10 cellular contexts compared by ENCODE assay signal in genomic region chr3:87793322-87793877, GRCh38. TPM values are rescaled to one million over a fixed set of nuclear protein-coding genes. Genes with fewer than 3 reads are reported as not detected.
A peak's percentile ranks its signal among the peaks of the same experiment; 100 is the strongest.
DNase-seq lines count a peak whose midpoint lies in the region; ATAC-seq, FAIRE-seq and TF ChIP-seq lines count a peak whose summit lies in the region.
"Had no signal": no experiment of that assay in that cellular context is flagged by ENCODE, and none has a peak within 500 bp of the region (broad histone marks: within the 10 kb centered on the region; RNA-seq: fewer than 3 reads in every experiment).

No MANE protein-coding gene starts in this region.

- peaks cover 12% of the 10 kb centered on the region for H3K4me1 Mint-ChIP-seq in activated naive CD8-positive, alpha-beta T cell treated with anti-CD3 and anti-CD28 coated beads, Interleukin-2, amount 10 ng/mL, durations not matched to agents 7 days and 5 days
- H3K4me1 Mint-ChIP-seq in stimulated activated naive B cell treated with anti-CD40 and anti-IgM and Interleukin-4, amounts not matched to agents 10 μg/mL and 1 μg/mL and 100 μg/mL, for 72 hours: peaks cover 19 to 34% of the 10 kb centered on the region in 2 donors

- POLR2A ChIA-PET in activated naive CD8-positive, alpha-beta T cell treated with anti-CD3 and anti-CD28 coated beads, Interleukin-2, amount 10 ng/mL, durations not matched to agents 7 days and 5 days (lab: Charles Lee): no interaction called here

- peak; percentile 18 for DNase-seq in DMS53 (lab: John Stamatoyannopoulos, UW)
- no peak for DNase-seq in DMS53 treated with DMSO at 0.1 percent for 48 hours (lab: John Stamatoyannopoulos, UW; ENCODE audit: unreplicated experiment)
- DNase-seq in activated naive CD8-positive, alpha-beta T cell treated with anti-CD3 and anti-CD28 coated beads, Interleukin-2, amount 10 ng/mL, durations not matched to agents 7 days and 5 days: no peak
- DNase-seq in iPS-NIHi11 (ENCODE audit: low spot score): peak; percentile 25
- no peak for DNase-seq in stimulated activated naive B cell treated with anti-CD40 and anti-IgM and Interleukin-4, amounts not matched to agents 10 μg/mL and 1 μg/mL and 100 μg/mL, for 72 hours
- no peak for DNase-seq in Kasumi-1 (lab: John Stamatoyannopoulos, UW)
- DNase-seq in 8988T: no peak
- no peak for DNase-seq in D721Med (ENCODE audit: insufficient read length, low spot score)
- DNase-seq: occipital lobe had no signal

- TF ChIP-seq CTCF in D721Med (IDR thresholded peaks at IDR 0.05; ENCODE audit: insufficient read depth, missing control alignments): no peak

- peaks cover 71% of the 10 kb centered on the region for H3K27me3 Mint-ChIP-seq in activated naive CD8-positive, alpha-beta T cell treated with anti-CD3 and anti-CD28 coated beads, Interleukin-2, amount 10 ng/mL, durations not matched to agents 7 days and 5 days
- peaks cover 31 to 35% of the 10 kb centered on the region in 2 donors for H3K27me3 Mint-ChIP-seq in stimulated activated naive B cell treated with anti-CD40 and anti-IgM and Interleukin-4, amounts not matched to agents 10 μg/mL and 1 μg/mL and 100 μg/mL, for 72 hours

- no peak for FAIRE-seq in D721Med (lab: Jason Lieb, UNC)

- H3K36me3 Mint-ChIP-seq in activated naive CD8-positive, alpha-beta T cell treated with anti-CD3 and anti-CD28 coated beads, Interleukin-2, amount 10 ng/mL, durations not matched to agents 7 days and 5 days: no peaks in the 10 kb centered on the region
- no peaks in the 10 kb centered on the region for H3K36me3 Mint-ChIP-seq in stimulated activated naive B cell treated with anti-CD40 and anti-IgM and Interleukin-4, amounts not matched to agents 10 μg/mL and 1 μg/mL and 100 μg/mL, for 72 hours

- H3K9me3 Mint-ChIP-seq in activated naive CD8-positive, alpha-beta T cell treated with anti-CD3 and anti-CD28 coated beads, Interleukin-2, amount 10 ng/mL, durations not matched to agents 7 days and 5 days: no peaks in the 10 kb centered on the region
- H3K9me3 Mint-ChIP-seq in stimulated activated naive B cell treated with anti-CD40 and anti-IgM and Interleukin-4, amounts not matched to agents 10 μg/mL and 1 μg/mL and 100 μg/mL, for 72 hours: peaks cover 0 to 4% of the 10 kb centered on the region in 2 donors

- no peak for ATAC-seq in activated naive CD8-positive, alpha-beta T cell treated with anti-CD3 and anti-CD28 coated beads, Interleukin-2, amount 10 ng/mL, durations not matched to agents 7 days and 5 days (ENCODE audit: low read depth)
- peak; percentile 46 to 61 for ATAC-seq in stimulated activated naive B cell treated with anti-CD40 and anti-IgM and Interleukin-4, amounts not matched to agents 10 μg/mL and 1 μg/mL and 100 μg/mL, for 72 hours (replicated peaks)

- H3K4me3 Mint-ChIP-seq in activated naive CD8-positive, alpha-beta T cell treated with anti-CD3 and anti-CD28 coated beads, Interleukin-2, amount 10 ng/mL, durations not matched to agents 7 days and 5 days: peak overlapping the region; percentile 57
- peak overlapping the region; percentile 84 to 93 for H3K4me3 Mint-ChIP-seq in stimulated activated naive B cell treated with anti-CD40 and anti-IgM and Interleukin-4, amounts not matched to agents 10 μg/mL and 1 μg/mL and 100 μg/mL, for 72 hours

- H3K27ac Mint-ChIP-seq in activated naive CD8-positive, alpha-beta T cell treated with anti-CD3 and anti-CD28 coated beads, Interleukin-2, amount 10 ng/mL, durations not matched to agents 7 days and 5 days: no peak overlapping the region
- no peak overlapping the region for H3K27ac Mint-ChIP-seq in stimulated activated naive B cell treated with anti-CD40 and anti-IgM and Interleukin-4, amounts not matched to agents 10 μg/mL and 1 μg/mL and 100 μg/mL, for 72 hours

RNA-seq across cellular contexts. Expression of gene HTR1F, which starts 0.9 kb away (rescaled TPM):
- total RNA-seq in activated naive CD8-positive, alpha-beta T cell treated with anti-CD3 and anti-CD28 coated beads, Interleukin-2, amount 10 ng/mL, durations not matched to agents 7 days and 5 days: not detected
- total RNA-seq: A172 had no signal

Comparison
In these comparisons a context has a peak if more than half of its experiments do, and no peak if none do; other contexts are left out.
1. DNase-seq: peak in DMS53 (single experiment) and iPS-NIHi11 (single experiment); none in DMS53 treated with DMSO at 0.1 percent for 48 hours (single experiment), activated naive CD8-positive, alpha-beta T cell treated with anti-CD3 and anti-CD28 coated beads, Interleukin-2, amount 10 ng/mL, durations not matched to agents 7 days and 5 days (single experiment), stimulated activated naive B cell treated with anti-CD40 and anti-IgM and Interleukin-4, amounts not matched to agents 10 μg/mL and 1 μg/mL and 100 μg/mL, for 72 hours (single experiment), Kasumi-1 (0 of 2), 8988T (single experiment) and D721Med (single experiment).